Comparison of ENCODE assay signal across 21 cellular contexts in genomic region chr1:5279127-5279526, GRCh38.
"Had no signal": no experiment of that assay in that cellular context is flagged by ENCODE, and none has a peak within 500 bp of the region (broad histone marks: within the 10 kb centered on the region; RNA-seq: fewer than 3 reads in every experiment).

No MANE protein-coding gene starts in this region.

- ATAC-seq: gastrocnemius medialis; left lung; mucosa of descending colon; natural killer cell treated with Interleukin-12 subunit alpha and Interleukin-12 subunit beta and Interleukin-15 and Interleukin-18, amount 100 ng/mL, for 72 hours; stimulated activated memory B cell treated with anti-CD40 and anti-IgM and Interleukin-4, amounts not matched to agents 10 μg/mL and 1 μg/mL and 100 μg/mL, for 72 hours; stimulated activated naive CD8-positive, alpha-beta T cell treated with anti-CD3 and anti-CD28 coated beads, Interleukin-15, Interleukin-2, amounts not matched to agents 100 U/mL and 50 U/mL, for 24 hours had no signal

- H3K27me3 ChIP-seq: gastrocnemius medialis, neural progenitor cell, right atrium auricular region, testis, tibial nerve, upper lobe of left lung had no signal

- H3K4me3 ChIP-seq: dorsolateral prefrontal cortex, gastrocnemius medialis, left lung, mucosa of descending colon, neural progenitor cell, prostate gland, right atrium auricular region, skin epidermis, spleen, testis, tibial nerve, upper lobe of left lung had no signal

- H3K9me3 ChIP-seq: gastrocnemius medialis, left lung, mucosa of descending colon, prostate gland, right atrium auricular region, spleen, testis, tibial nerve, upper lobe of left lung had no signal

- DNase-seq: effector CD4-positive, alpha-beta T cell; gastrocnemius medialis; head of caudate nucleus; left lung; mesenchymal stem cell; mucosa of descending colon; naive B cell; spleen; stimulated activated CD4-positive, alpha-beta T cell treated with anti-CD3 and anti-CD28 coated beads, Interleukin-4, amount 100 ng/mL, for 4 hours; stimulated activated naive CD8-positive, alpha-beta T cell treated with anti-CD3 and anti-CD28 coated beads, Interleukin-15, Interleukin-2, amounts not matched to agents 100 U/mL and 50 U/mL, for 24 hours; substantia nigra; testis had no signal

- H3K36me3 ChIP-seq: gastrocnemius medialis, left lung, neural progenitor cell, prostate gland, right atrium auricular region, spleen, tibial nerve, upper lobe of left lung had no signal

- H3K27ac ChIP-seq: dorsolateral prefrontal cortex, gastrocnemius medialis, left lung, neural progenitor cell, prostate gland, right atrium auricular region, skin epidermis, spleen, testis, tibial nerve, upper lobe of left lung had no signal

- H3K4me1 ChIP-seq: gastrocnemius medialis, left lung, prostate gland, right atrium auricular region, spleen, testis, tibial nerve, upper lobe of left lung had no signal
